ENCODE assay signal across 8 cellular contexts in the genomic region with DNA sequence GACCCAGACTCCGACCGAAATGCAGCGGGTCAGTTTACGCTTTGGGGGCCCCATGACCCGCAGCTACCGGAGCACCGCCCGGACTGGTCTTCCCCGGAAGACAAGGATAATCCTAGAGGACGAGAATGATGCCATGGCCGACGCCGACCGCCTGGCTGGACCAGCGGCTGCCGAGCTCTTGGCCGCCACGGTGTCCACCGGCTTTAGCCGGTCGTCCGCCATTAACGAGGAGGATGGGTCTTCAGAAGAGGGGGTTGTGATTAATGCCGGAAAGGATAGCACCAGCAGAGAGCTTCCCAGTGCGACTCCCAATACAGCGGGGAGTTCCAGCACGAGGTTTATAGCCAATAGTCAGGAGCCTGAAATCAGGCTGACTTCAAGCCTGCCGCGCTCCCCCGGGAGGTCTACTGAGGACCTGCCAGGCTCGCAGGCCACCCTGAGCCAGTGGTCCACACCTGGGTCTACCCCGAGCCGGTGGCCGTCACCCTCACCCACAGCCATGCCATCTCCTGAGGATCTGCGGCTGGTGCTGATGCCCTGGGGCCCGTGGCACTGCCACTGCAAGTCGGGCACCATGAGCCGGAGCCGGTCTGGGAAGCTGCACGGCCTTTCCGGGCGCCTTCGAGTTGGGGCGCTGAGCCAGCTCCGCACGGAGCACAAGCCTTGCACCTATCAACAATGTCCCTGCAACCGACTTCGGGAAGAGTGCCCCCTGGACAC. TPM values are rescaled to one million over a fixed set of nuclear protein-coding genes. Genes with fewer than 3 reads are reported as not detected.
DNase-seq lines count a peak whose midpoint lies in the region; ATAC-seq and TF ChIP-seq lines count a peak whose summit lies in the region.

No MANE protein-coding gene starts in this region.

- H3K9ac ChIP-seq in KMS-11 = peak overlapping the region; percentile 47

- H3K27ac ChIP-seq in KMS-11 = peak overlapping the region; percentile 5; the same call in 1 of the 2 replicates

- H3K36me3 ChIP-seq in KMS-11 (ENCODE audit: insufficient read depth) = peaks cover 6% of the 10 kb centered on the region; the same call in 1 of the 2 replicates

- peak overlapping the region; percentile 41 for H3K4me2 ChIP-seq in KMS-11

- H3K27ac Mint-ChIP-seq in activated naive CD8-positive, alpha-beta T cell treated with anti-CD3 and anti-CD28 coated beads, Interleukin-2, amount 10 ng/mL, durations not matched to agents 7 days and 5 days = peak overlapping the region; percentile 85

- peak overlapping the region; percentile 89 for H3K4me3 Mint-ChIP-seq in activated naive CD8-positive, alpha-beta T cell treated with anti-CD3 and anti-CD28 coated beads, Interleukin-2, amount 10 ng/mL, durations not matched to agents 7 days and 5 days

- H3K4me1 ChIP-seq in KMS-11 (ENCODE audit: low read depth, poor library complexity, severe bottlenecking) = peaks cover 26% of the 10 kb centered on the region

- DNase-seq in COLO668 (lab: John Stamatoyannopoulos, UW; ENCODE audit: unreplicated experiment) (peak; percentile 65), head of caudate nucleus (peak; percentile 46 to 85 (median 67)), occipital lobe (lab: John Stamatoyannopoulos, UW) (peak; percentile 45)
- peak; percentile 74 for DNase-seq in activated naive CD8-positive, alpha-beta T cell treated with anti-CD3 and anti-CD28 coated beads, Interleukin-2, amount 10 ng/mL, durations not matched to agents 7 days and 5 days

- no peaks in the 10 kb centered on the region for H3K27me3 Mint-ChIP-seq in activated naive CD8-positive, alpha-beta T cell treated with anti-CD3 and anti-CD28 coated beads, Interleukin-2, amount 10 ng/mL, durations not matched to agents 7 days and 5 days

- H3K4me1 Mint-ChIP-seq in activated naive CD8-positive, alpha-beta T cell treated with anti-CD3 and anti-CD28 coated beads, Interleukin-2, amount 10 ng/mL, durations not matched to agents 7 days and 5 days = peaks cover 13% of the 10 kb centered on the region

- ATAC-seq in GM21360 (IDR thresholded peaks at IDR 0.05; ENCODE audit: unreplicated experiment) = peak; percentile 69
- ATAC-seq in activated naive CD8-positive, alpha-beta T cell treated with anti-CD3 and anti-CD28 coated beads, Interleukin-2, amount 10 ng/mL, durations not matched to agents 7 days and 5 days (ENCODE audit: low read depth) = peak; percentile 86
- ATAC-seq in GM19467 (IDR thresholded peaks at IDR 0.05; ENCODE audit: unreplicated experiment) = no peak

- 0 out of 2 replicates have a peak, but pooled peaks have one; percentile 25 for TF ChIP-seq POLR2A in Raji (IDR thresholded peaks at IDR 0.05; ENCODE audit: insufficient read depth, low read depth, low read length)

- no peaks in the 10 kb centered on the region for H3K9me3 Mint-ChIP-seq in activated naive CD8-positive, alpha-beta T cell treated with anti-CD3 and anti-CD28 coated beads, Interleukin-2, amount 10 ng/mL, durations not matched to agents 7 days and 5 days

- POLR2A ChIA-PET in activated naive CD8-positive, alpha-beta T cell treated with anti-CD3 and anti-CD28 coated beads, Interleukin-2, amount 10 ng/mL, durations not matched to agents 7 days and 5 days (lab: Charles Lee) = interaction anchor here (0.9 to 6.4 kb wide), 8 partner anchors 10 to 486 kb away, joined by 3 to 90 read pairs (median 6); a partner anchor contains a TSS

- H3K36me3 Mint-ChIP-seq in activated naive CD8-positive, alpha-beta T cell treated with anti-CD3 and anti-CD28 coated beads, Interleukin-2, amount 10 ng/mL, durations not matched to agents 7 days and 5 days = peaks cover 3% of the 10 kb centered on the region

- H3K4me3 ChIP-seq in KMS-11 (IDR thresholded peaks at IDR 0.05; ENCODE audit: insufficient read depth, low read depth, low read length) = peak overlapping the region; percentile 95

- peak overlapping the region; percentile 71 for H2AFZ ChIP-seq in KMS-11 (ENCODE audit: low read depth)

- no peaks in the 10 kb centered on the region; the same call in 1 of the 2 replicates for H4K20me1 ChIP-seq in KMS-11 (ENCODE audit: insufficient read depth)

- H3K27me3 ChIP-seq in KMS-11 (ENCODE audit: insufficient read depth, low read depth) = no peaks in the 10 kb centered on the region

- no peaks in the 10 kb centered on the region for H3K79me2 ChIP-seq in KMS-11 (ENCODE audit: insufficient read depth, low read depth)

- intact Hi-C loops in head of caudate nucleus (cut with DNase I) = no loop called here

- TF ChIP-seq CTCF in KMS-11 (conservative IDR thresholded peaks at IDR 0.05; ENCODE audit: low read depth, low read length) = peak; percentile 86

RNA-seq across cellular contexts. Expression of a gene that starts 0.5 kb away (rescaled TPM):
- 1 to 10 TPM; 1.9 TPM for total RNA-seq in activated naive CD8-positive, alpha-beta T cell treated with anti-CD3 and anti-CD28 coated beads, Interleukin-2, amount 10 ng/mL, durations not matched to agents 7 days and 5 days
- 3.4 TPM for total RNA-seq in occipital lobe

RNA-seq across cellular contexts. Expression of a gene that starts 11.3 kb away (rescaled TPM):
- 100 to 1,000 TPM; 282 to 294 TPM for total RNA-seq in activated naive CD8-positive, alpha-beta T cell treated with anti-CD3 and anti-CD28 coated beads, Interleukin-2, amount 10 ng/mL, durations not matched to agents 7 days and 5 days
- 33.4 TPM for total RNA-seq in occipital lobe

RNA-seq across cellular contexts. Expression of a gene that starts 11.7 kb away (rescaled TPM):
- 1 to 10 TPM; 2.8 to 4.1 TPM for total RNA-seq in activated naive CD8-positive, alpha-beta T cell treated with anti-CD3 and anti-CD28 coated beads, Interleukin-2, amount 10 ng/mL, durations not matched to agents 7 days and 5 days
- total RNA-seq in occipital lobe = 0.16 TPM

RNA-seq across cellular contexts. Expression of a gene that starts 12.1 kb away (rescaled TPM):
- 1 to 10 TPM; 5.4 to 6.0 TPM for total RNA-seq in activated naive CD8-positive, alpha-beta T cell treated with anti-CD3 and anti-CD28 coated beads, Interleukin-2, amount 10 ng/mL, durations not matched to agents 7 days and 5 days
- 77.2 TPM for total RNA-seq in occipital lobe

RNA-seq across cellular contexts. Expression of a gene that starts 22.5 kb away (rescaled TPM):
- total RNA-seq in activated naive CD8-positive, alpha-beta T cell treated with anti-CD3 and anti-CD28 coated beads, Interleukin-2, amount 10 ng/mL, durations not matched to agents 7 days and 5 days = 10 to 100 TPM; 32.9 to 34.0 TPM
- 12.6 TPM for total RNA-seq in occipital lobe
